17 cellular contexts compared by ENCODE assay signal in the genomic region with DNA sequence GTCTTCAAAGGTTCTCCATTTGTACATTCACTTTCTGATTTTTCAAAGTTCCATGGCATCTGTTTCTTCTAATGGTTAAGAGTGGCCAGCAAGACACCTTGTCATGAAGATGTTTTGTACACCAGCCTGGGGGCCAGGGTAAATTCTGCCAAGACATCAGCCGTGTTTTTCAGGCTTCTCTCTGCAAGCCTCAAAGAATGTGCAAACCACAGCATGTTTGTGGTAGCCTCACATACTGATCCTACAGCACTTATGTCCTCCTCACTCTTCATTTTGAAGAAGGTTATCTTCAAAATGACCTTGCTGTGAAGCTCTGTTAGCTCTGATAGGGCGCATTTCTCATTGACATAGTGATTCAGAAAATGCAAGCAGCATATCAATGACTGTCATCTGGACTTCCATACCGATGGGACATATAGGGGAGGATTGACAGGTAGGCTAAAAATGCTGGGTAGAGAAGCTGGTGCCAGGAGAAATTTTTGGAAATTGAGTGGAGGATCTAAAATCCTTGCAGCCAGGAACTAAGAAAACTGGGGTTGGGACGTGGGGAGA. TPM values are rescaled to one million over a fixed set of nuclear protein-coding genes. Genes with fewer than 3 reads are reported as not detected.
"Had no signal": no experiment of that assay in that cellular context is flagged by ENCODE, and none has a peak within 500 bp of the region (broad histone marks: within the 10 kb centered on the region; RNA-seq: fewer than 3 reads in every experiment).

No MANE protein-coding gene starts in this region.

- H3K9me3 ChIP-seq: gastroesophageal sphincter, heart right ventricle, ovary, spleen, tibial artery had no signal

- H3K27me3 ChIP-seq: gastroesophageal sphincter, heart right ventricle, ovary, spleen, tibial artery had no signal

- H3K27ac ChIP-seq: gastroesophageal sphincter, heart right ventricle, ovary, spleen, tibial artery had no signal

- H3K4me3 ChIP-seq: gastroesophageal sphincter, heart right ventricle, ovary, spleen, tibial artery had no signal

- ATAC-seq: gastroesophageal sphincter; heart right ventricle; left cardiac atrium; naive thymus-derived CD4-positive, alpha-beta T cell; sciatic nerve had no signal

- H3K36me3 ChIP-seq: gastroesophageal sphincter, heart right ventricle, ovary, spleen, tibial artery had no signal

- DNase-seq: activated B cell treated with CpG ODN at 0.5 μM for 24 hours; activated CD4-positive, alpha-beta memory T cell treated with anti-CD3 and anti-CD28 coated beads for 36 hours; activated CD4-positive, alpha-beta T cell treated with anti-CD3 and anti-CD28 coated beads for 4 hours; activated T-cell treated with anti-CD3 and anti-CD28 coated beads for 4 hours; amniotic stem cell; cortex of kidney; heart right ventricle; left cardiac atrium; mesendoderm; naive thymus-derived CD4-positive, alpha-beta T cell; ovary; spleen; stimulated activated CD4-positive, alpha-beta T cell treated with anti-CD3 and anti-CD28 coated beads, Interleukin-4, amount 100 ng/mL, for 4 hours; stimulated activated naive CD4-positive, alpha-beta T cell; tibial artery had no signal

- H3K4me1 ChIP-seq: gastroesophageal sphincter, heart right ventricle, spleen, tibial artery had no signal

RNA-seq across cellular contexts. Expression of gene SPTLC3, which starts 59.3 kb away (rescaled TPM):
- total RNA-seq: activated B cell treated with CpG ODN at 0.5 μM for 24 hours had no signal
